Comparison of ENCODE assay signal across 10 cellular contexts in genomic region chr3:72549819-72550581, GRCh38.
A peak's percentile ranks its signal among the peaks of the same experiment; 100 is the strongest.
DNase-seq lines count a peak whose midpoint lies in the region; ATAC-seq, FAIRE-seq and TF ChIP-seq lines count a peak whose summit lies in the region.
"Had no signal": no experiment of that assay in that cellular context is flagged by ENCODE, and none has a peak within 500 bp of the region (broad histone marks: within the 10 kb centered on the region; RNA-seq: fewer than 3 reads in every experiment).

No MANE protein-coding gene starts in this region.

- H3K27me3 ChIP-seq in Loucy (ENCODE audit: insufficient read depth, low read length, poor library complexity, severe bottlenecking) = no peaks in the 10 kb centered on the region
- no peaks in the 10 kb centered on the region for H3K27me3 ChIP-seq in muscle layer of duodenum (ENCODE audit: low read depth, low read length)

- peak overlapping the region; percentile 76 for H3K4me3 Mint-ChIP-seq in activated T-helper 2 cell treated with anti-CD3 and anti-CD28 coated beads, Interferon-gamma antibody, Interleukin-2, Interleukin-4, amounts not matched to agents 10 μg/mL and 5 μg/mL and 100 μg/mL, durations not matched to agents 14 hours and 24 hours and 36 hours (ENCODE audit: low read depth)

- DNase-seq in EL = peak; percentile 10
- DNase-seq in activated T-helper 2 cell treated with anti-CD3 and anti-CD28 coated beads, Interferon-gamma antibody, Interleukin-2, Interleukin-4, amounts not matched to agents 10 μg/mL and 5 μg/mL and 100 μg/mL, durations not matched to agents 14 hours and 24 hours and 36 hours (ENCODE audit: low spot score) = peak; percentile 11
- DNase-seq in D721Med (ENCODE audit: insufficient read length, low spot score) = no peak
- no peak for DNase-seq in epidermal melanocyte (ENCODE audit: insufficient read length, low spot score)
- DNase-seq in NCI-H1105 treated with DMSO at 0.1 percent for 48 hours (lab: John Stamatoyannopoulos, UW) = no peak

- H3K9ac ChIP-seq in Loucy (ENCODE audit: low read depth, low read length, poor library complexity, severe bottlenecking) = peak overlapping the region; percentile 43

- no peaks in the 10 kb centered on the region for H4K20me1 ChIP-seq in Loucy (ENCODE audit: insufficient read depth, low read length, poor library complexity, severe bottlenecking)

- H3K9me3 ChIP-seq in Loucy (ENCODE audit: insufficient read depth, low read depth, low read length) = no peaks in the 10 kb centered on the region
- H3K9me3 ChIP-seq in muscle layer of duodenum (ENCODE audit: control insufficient read depth in 1 of 2, low read length in 2 of 2) = no peaks in the 10 kb centered on the region

- no peak for ATAC-seq in HG03565 (IDR thresholded peaks at IDR 0.05; ENCODE audit: unreplicated experiment)
- ATAC-seq: HCT116 had no signal

- no peak overlapping the region for H3K27ac ChIP-seq in muscle layer of duodenum (ENCODE audit: low read length)

- H3K4me1 Mint-ChIP-seq in activated T-helper 2 cell treated with anti-CD3 and anti-CD28 coated beads, Interferon-gamma antibody, Interleukin-2, Interleukin-4, amounts not matched to agents 10 μg/mL and 5 μg/mL and 100 μg/mL, durations not matched to agents 14 hours and 24 hours and 36 hours (ENCODE audit: low read depth) = peaks cover 23% of the 10 kb centered on the region

- H3K79me2 ChIP-seq in Loucy (ENCODE audit: insufficient read depth, low read length) = no peaks in the 10 kb centered on the region

- H3K36me3 Mint-ChIP-seq in activated T-helper 2 cell treated with anti-CD3 and anti-CD28 coated beads, Interferon-gamma antibody, Interleukin-2, Interleukin-4, amounts not matched to agents 10 μg/mL and 5 μg/mL and 100 μg/mL, durations not matched to agents 14 hours and 24 hours and 36 hours (ENCODE audit: low read depth) = peaks cover 2% of the 10 kb centered on the region

- no peaks in the 10 kb centered on the region for H3F3A ChIP-seq in Loucy (ENCODE audit: low read depth)

- no peaks in the 10 kb centered on the region for H3K9me2 ChIP-seq in Loucy (replicated peaks; ENCODE audit: low read depth, low read length)

- H3K9me3 Mint-ChIP-seq in activated T-helper 2 cell treated with anti-CD3 and anti-CD28 coated beads, Interferon-gamma antibody, Interleukin-2, Interleukin-4, amounts not matched to agents 10 μg/mL and 5 μg/mL and 100 μg/mL, durations not matched to agents 14 hours and 24 hours and 36 hours = no peaks in the 10 kb centered on the region

- no peak for FAIRE-seq in D721Med (lab: Jason Lieb, UNC)
- FAIRE-seq: endometrium had no signal

- H3K4me1 ChIP-seq in Loucy (ENCODE audit: insufficient read depth, low read length, poor library complexity, severe bottlenecking) (peaks cover 21% of the 10 kb centered on the region), muscle layer of duodenum (ENCODE audit: control insufficient read depth in 1 of 2, insufficient read depth in 2 of 2, low read length in 2 of 2) (peaks cover 0 to 4% of the 10 kb centered on the region in 2 donors)

- intact Hi-C loops in activated T-helper 2 cell treated with anti-CD3 and anti-CD28 coated beads, Interferon-gamma antibody, Interleukin-2, Interleukin-4, amounts not matched to agents 10 μg/mL and 5 μg/mL and 100 μg/mL, durations not matched to agents 14 hours and 24 hours and 36 hours (cut with micrococcal nuclease) = no loop called here

- H3K27me3 Mint-ChIP-seq in activated T-helper 2 cell treated with anti-CD3 and anti-CD28 coated beads, Interferon-gamma antibody, Interleukin-2, Interleukin-4, amounts not matched to agents 10 μg/mL and 5 μg/mL and 100 μg/mL, durations not matched to agents 14 hours and 24 hours and 36 hours (ENCODE audit: low read depth) = no peaks in the 10 kb centered on the region

- TF ChIP-seq CTCF in Loucy (conservative IDR thresholded peaks at IDR 0.05; ENCODE audit: low read length) (no peak), D721Med (IDR thresholded peaks at IDR 0.05; ENCODE audit: insufficient read depth, missing control alignments) (no peak)

- peak overlapping the region; percentile 93 for H2AFZ ChIP-seq in Loucy (ENCODE audit: low read length)

- H3K4me2 ChIP-seq in Loucy (ENCODE audit: low read depth, low read length, poor library complexity, severe bottlenecking) = peak overlapping the region; percentile 59

- H3K4me3 ChIP-seq in Loucy (ENCODE audit: low read length, poor library complexity, severe bottlenecking) = peak overlapping the region; percentile 37
- H3K4me3 ChIP-seq in muscle layer of duodenum (ENCODE audit: low read depth in 1 of 2, low read length in 2 of 2) = peak overlapping the region; percentile 10 to 44

- peak overlapping the region; percentile 89 for H3K27ac Mint-ChIP-seq in activated T-helper 2 cell treated with anti-CD3 and anti-CD28 coated beads, Interferon-gamma antibody, Interleukin-2, Interleukin-4, amounts not matched to agents 10 μg/mL and 5 μg/mL and 100 μg/mL, durations not matched to agents 14 hours and 24 hours and 36 hours

- H3K36me3 ChIP-seq in Loucy (ENCODE audit: insufficient read depth, low read length) = no peaks in the 10 kb centered on the region
- no peaks in the 10 kb centered on the region for H3K36me3 ChIP-seq in muscle layer of duodenum (ENCODE audit: control insufficient read depth in 1 of 2, insufficient read depth in 2 of 2, low read length in 2 of 2)

Comparison
In these comparisons a context has a peak if more than half of its experiments do, and no peak if none do; other contexts are left out.
1. DNase-seq: peak in EL (single experiment) and activated T-helper 2 cell treated with anti-CD3 and anti-CD28 coated beads, Interferon-gamma antibody, Interleukin-2, Interleukin-4, amounts not matched to agents 10 μg/mL and 5 μg/mL and 100 μg/mL, durations not matched to agents 14 hours and 24 hours and 36 hours (single experiment); none in D721Med (single experiment), epidermal melanocyte (single experiment) and NCI-H1105 treated with DMSO at 0.1 percent for 48 hours (single experiment).